Comparison of ENCODE assay signal across 2 cellular contexts in the genomic region with DNA sequence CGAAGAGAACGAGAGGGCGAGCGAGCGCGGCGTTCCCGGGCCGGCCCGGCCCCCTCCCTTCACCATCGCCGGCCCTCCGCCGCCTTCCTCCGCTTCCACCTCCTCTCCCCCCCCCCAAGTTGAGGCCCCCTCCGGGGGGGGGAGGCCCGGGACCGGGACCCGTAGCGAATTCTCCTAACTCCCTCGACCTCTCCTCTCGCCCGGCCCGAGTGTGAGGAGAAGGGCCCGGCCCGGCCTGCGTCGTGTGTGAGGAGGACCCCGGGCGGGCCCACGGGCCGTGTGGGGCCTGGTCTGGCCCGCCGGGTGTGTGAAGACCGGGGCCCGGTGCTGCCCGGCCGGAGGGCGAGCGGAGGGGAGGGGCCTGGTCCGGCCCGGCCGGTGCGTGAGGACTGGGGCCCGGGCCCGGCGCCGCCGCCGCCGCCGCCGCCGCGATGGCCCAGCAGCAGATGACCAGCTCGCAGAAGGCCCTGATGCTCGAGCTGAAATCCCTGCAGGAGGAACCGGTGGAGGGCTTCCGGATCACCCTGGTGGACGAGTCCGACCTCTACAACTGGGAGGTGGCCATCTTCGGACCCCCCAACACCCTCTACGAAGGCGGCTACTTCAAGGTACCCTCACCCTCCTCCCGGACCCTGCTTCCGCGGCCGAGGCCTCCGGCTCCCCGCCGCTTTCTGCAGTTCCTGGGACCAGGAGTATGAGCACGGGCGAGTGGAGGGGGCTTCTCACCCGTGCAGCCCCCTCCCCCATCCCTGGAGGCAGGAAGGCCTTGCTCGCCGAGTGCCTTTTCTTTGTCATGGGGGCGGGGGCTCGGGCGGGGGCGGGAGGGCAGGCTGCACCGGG.
TF ChIP-seq lines count a peak whose summit lies in the region.

No MANE protein-coding gene starts in this region.

TF ChIP-seq in Ishikawa, 13 proteins besides CTCF, POLR2A, EP300 and RAD21:
- TF ChIP-seq ZBTB7A (IDR thresholded peaks at IDR 0.05; ENCODE audit: low read depth) (peak; percentile 87; the same call in 1 of the 2 replicates), NFIC (IDR thresholded peaks at IDR 0.05) (no peak)
TF ChIP-seq in Ishikawa: peak in this region for 1.

TF ChIP-seq in GM12878, 131 proteins besides CTCF, POLR2A, EP300 and RAD21:
- no peak for TF ChIP-seq RBBP5 (conservative IDR thresholded peaks at IDR 0.05)
- peak; percentile 91 for TF ChIP-seq LARP7 (IDR thresholded peaks at IDR 0.05)
- TF ChIP-seq BACH1 (IDR thresholded peaks at IDR 0.05; ENCODE audit: borderline replicate concordance), result peak; percentile 70; the same call in 1 of the 2 replicates
- TF ChIP-seq SIN3A (IDR thresholded peaks at IDR 0.05; ENCODE audit: low read depth, low read length), result 0 out of 2 replicates have a peak, but pooled peaks have one; percentile 22
- TF ChIP-seq HCFC1 (IDR thresholded peaks at IDR 0.05; ENCODE audit: low read length), result no peak; the same call in 1 of the 2 replicates
- TF ChIP-seq GABPA (IDR thresholded peaks at IDR 0.05; ENCODE audit: low read depth), result 0 out of 2 replicates have a peak, but pooled peaks have one; percentile 30
- TF ChIP-seq POLR2AphosphoS5 (IDR thresholded peaks at IDR 0.05; ENCODE audit: low read length), result peak; percentile 63
- 0 out of 2 replicates have a peak, but pooled peaks have one; percentile 17 for TF ChIP-seq PML (IDR thresholded peaks at IDR 0.05; ENCODE audit: low read length)
- TF ChIP-seq EGR1 (IDR thresholded peaks at IDR 0.05; ENCODE audit: borderline replicate concordance in 1 of 2, low read depth in 2 of 2, low read length in 2 of 2), result peak in 1 of 2 experiments; percentile 59; a peak in 1 of 3 replicates
- no peak for TF ChIP-seq SUPT20H (IDR thresholded peaks at IDR 0.05; ENCODE audit: borderline replicate concordance, control insufficient read depth, low read depth, low read length)
- TF ChIP-seq ZNF217 (IDR thresholded peaks at IDR 0.05), result peak; percentile 38; the same call in 1 of the 2 replicates
- peak; percentile 46 for TF ChIP-seq KLF5 (IDR thresholded peaks at IDR 0.05; ENCODE audit: partially characterized antibody)
- 0 out of 2 replicates have a peak, but pooled peaks have one; percentile 49 for TF ChIP-seq RB1 (IDR thresholded peaks at IDR 0.05; ENCODE audit: borderline replicate concordance)
- peak; percentile 65 for TF ChIP-seq IKZF1 (conservative IDR thresholded peaks at IDR 0.05)
- 0 out of 2 replicates have a peak, but pooled peaks have one; percentile 0 for TF ChIP-seq TCF3 (IDR thresholded peaks at IDR 0.05; ENCODE audit: borderline replicate concordance, insufficient read depth, low read depth, low read length)
- peak; percentile 65; the same call in 1 of the 2 replicates for TF ChIP-seq DPF2 (IDR thresholded peaks at IDR 0.05)
- peak; percentile 27; the same call in 1 of the 2 replicates for TF ChIP-seq NR2C1 (IDR thresholded peaks at IDR 0.05)
- TF ChIP-seq PAX8 (IDR thresholded peaks at IDR 0.05), result no peak
- no peak for TF ChIP-seq POU2F2 (IDR thresholded peaks at IDR 0.05; ENCODE audit: borderline replicate concordance, low read depth, low read length)
- TF ChIP-seq, protein P1, sequence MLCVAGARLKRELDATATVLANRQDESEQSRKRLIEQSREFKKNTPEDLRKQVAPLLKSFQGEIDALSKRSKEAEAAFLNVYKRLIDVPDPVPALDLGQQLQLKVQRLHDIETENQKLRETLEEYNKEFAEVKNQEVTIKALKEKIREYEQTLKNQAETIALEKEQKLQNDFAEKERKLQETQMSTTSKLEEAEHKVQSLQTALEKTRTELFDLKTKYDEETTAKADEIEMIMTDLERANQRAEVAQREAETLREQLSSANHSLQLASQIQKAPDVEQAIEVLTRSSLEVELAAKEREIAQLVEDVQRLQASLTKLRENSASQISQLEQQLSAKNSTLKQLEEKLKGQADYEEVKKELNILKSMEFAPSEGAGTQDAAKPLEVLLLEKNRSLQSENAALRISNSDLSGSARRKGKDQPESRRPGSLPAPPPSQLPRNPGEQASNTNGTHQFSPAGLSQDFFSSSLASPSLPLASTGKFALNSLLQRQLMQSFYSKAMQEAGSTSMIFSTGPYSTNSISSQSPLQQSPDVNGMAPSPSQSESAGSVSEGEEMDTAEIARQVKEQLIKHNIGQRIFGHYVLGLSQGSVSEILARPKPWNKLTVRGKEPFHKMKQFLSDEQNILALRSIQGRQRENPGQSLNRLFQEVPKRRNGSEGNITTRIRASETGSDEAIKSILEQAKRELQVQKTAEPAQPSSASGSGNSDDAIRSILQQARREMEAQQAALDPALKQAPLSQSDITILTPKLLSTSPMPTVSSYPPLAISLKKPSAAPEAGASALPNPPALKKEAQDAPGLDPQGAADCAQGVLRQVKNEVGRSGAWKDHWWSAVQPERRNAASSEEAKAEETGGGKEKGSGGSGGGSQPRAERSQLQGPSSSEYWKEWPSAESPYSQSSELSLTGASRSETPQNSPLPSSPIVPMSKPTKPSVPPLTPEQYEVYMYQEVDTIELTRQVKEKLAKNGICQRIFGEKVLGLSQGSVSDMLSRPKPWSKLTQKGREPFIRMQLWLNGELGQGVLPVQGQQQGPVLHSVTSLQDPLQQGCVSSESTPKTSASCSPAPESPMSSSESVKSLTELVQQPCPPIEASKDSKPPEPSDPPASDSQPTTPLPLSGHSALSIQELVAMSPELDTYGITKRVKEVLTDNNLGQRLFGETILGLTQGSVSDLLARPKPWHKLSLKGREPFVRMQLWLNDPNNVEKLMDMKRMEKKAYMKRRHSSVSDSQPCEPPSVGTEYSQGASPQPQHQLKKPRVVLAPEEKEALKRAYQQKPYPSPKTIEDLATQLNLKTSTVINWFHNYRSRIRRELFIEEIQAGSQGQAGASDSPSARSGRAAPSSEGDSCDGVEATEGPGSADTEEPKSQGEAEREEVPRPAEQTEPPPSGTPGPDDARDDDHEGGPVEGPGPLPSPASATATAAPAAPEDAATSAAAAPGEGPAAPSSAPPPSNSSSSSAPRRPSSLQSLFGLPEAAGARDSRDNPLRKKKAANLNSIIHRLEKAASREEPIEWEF (IDR thresholded peaks at IDR 0.05; ENCODE audit: insufficient replicate concordance, low read depth, low read length), result no peak
- TF ChIP-seq TARDBP (IDR thresholded peaks at IDR 0.05; ENCODE audit: borderline replicate concordance), result no peak
- TF ChIP-seq TAF1 (IDR thresholded peaks at IDR 0.05; ENCODE audit: borderline replicate concordance, low read depth, low read length), result peak; percentile 54; the same call in 1 of the 2 replicates
- no peak for TF ChIP-seq HDAC2 (IDR thresholded peaks at IDR 0.05)
- no peak for TF ChIP-seq SMAD1 (IDR thresholded peaks at IDR 0.05; ENCODE audit: low read depth, partially characterized antibody)
- TF ChIP-seq, protein P2, sequence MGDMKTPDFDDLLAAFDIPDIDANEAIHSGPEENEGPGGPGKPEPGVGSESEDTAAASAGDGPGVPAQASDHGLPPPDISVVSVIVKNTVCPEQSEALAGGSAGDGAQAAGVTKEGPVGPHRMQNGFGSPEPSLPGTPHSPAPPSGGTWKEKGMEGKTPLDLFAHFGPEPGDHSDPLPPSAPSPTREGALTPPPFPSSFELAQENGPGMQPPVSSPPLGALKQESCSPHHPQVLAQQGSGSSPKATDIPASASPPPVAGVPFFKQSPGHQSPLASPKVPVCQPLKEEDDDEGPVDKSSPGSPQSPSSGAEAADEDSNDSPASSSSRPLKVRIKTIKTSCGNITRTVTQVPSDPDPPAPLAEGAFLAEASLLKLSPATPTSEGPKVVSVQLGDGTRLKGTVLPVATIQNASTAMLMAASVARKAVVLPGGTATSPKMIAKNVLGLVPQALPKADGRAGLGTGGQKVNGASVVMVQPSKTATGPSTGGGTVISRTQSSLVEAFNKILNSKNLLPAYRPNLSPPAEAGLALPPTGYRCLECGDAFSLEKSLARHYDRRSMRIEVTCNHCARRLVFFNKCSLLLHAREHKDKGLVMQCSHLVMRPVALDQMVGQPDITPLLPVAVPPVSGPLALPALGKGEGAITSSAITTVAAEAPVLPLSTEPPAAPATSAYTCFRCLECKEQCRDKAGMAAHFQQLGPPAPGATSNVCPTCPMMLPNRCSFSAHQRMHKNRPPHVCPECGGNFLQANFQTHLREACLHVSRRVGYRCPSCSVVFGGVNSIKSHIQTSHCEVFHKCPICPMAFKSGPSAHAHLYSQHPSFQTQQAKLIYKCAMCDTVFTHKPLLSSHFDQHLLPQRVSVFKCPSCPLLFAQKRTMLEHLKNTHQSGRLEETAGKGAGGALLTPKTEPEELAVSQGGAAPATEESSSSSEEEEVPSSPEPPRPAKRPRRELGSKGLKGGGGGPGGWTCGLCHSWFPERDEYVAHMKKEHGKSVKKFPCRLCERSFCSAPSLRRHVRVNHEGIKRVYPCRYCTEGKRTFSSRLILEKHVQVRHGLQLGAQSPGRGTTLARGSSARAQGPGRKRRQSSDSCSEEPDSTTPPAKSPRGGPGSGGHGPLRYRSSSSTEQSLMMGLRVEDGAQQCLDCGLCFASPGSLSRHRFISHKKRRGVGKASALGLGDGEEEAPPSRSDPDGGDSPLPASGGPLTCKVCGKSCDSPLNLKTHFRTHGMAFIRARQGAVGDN (IDR thresholded peaks at IDR 0.05), result peak; percentile 54
- TF ChIP-seq CHD2 (IDR thresholded peaks at IDR 0.05; ENCODE audit: borderline replicate concordance, low read depth, low read length), result no peak
- TF ChIP-seq NR2F1 (conservative IDR thresholded peaks at IDR 0.05), result peak; percentile 54
- TF ChIP-seq, protein P3, sequence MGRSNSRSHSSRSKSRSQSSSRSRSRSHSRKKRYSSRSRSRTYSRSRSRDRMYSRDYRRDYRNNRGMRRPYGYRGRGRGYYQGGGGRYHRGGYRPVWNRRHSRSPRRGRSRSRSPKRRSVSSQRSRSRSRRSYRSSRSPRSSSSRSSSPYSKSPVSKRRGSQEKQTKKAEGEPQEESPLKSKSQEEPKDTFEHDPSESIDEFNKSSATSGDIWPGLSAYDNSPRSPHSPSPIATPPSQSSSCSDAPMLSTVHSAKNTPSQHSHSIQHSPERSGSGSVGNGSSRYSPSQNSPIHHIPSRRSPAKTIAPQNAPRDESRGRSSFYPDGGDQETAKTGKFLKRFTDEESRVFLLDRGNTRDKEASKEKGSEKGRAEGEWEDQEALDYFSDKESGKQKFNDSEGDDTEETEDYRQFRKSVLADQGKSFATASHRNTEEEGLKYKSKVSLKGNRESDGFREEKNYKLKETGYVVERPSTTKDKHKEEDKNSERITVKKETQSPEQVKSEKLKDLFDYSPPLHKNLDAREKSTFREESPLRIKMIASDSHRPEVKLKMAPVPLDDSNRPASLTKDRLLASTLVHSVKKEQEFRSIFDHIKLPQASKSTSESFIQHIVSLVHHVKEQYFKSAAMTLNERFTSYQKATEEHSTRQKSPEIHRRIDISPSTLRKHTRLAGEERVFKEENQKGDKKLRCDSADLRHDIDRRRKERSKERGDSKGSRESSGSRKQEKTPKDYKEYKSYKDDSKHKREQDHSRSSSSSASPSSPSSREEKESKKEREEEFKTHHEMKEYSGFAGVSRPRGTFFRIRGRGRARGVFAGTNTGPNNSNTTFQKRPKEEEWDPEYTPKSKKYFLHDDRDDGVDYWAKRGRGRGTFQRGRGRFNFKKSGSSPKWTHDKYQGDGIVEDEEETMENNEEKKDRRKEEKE (IDR thresholded peaks at IDR 0.05), result 0 out of 2 replicates have a peak, but pooled peaks have one; percentile 38
- no peak for TF ChIP-seq SMAD5 (IDR thresholded peaks at IDR 0.05; ENCODE audit: low read depth)
- peak; percentile 80; the same call in 1 of the 2 replicates for TF ChIP-seq YY1 (IDR thresholded peaks at IDR 0.05; ENCODE audit: low read depth, low read length)
- no peak for TF ChIP-seq CBX3 (IDR thresholded peaks at IDR 0.05; ENCODE audit: borderline replicate concordance, low read depth)
- peak; percentile 95 for TF ChIP-seq GATAD2B (conservative IDR thresholded peaks at IDR 0.05; ENCODE audit: low read depth)
